In genomic region chr6:27593200-27593818, GRCh38 we compare ENCODE assay signal across 9 cellular contexts.
DNase-seq lines count a peak whose midpoint lies in the region; ATAC-seq, FAIRE-seq and TF ChIP-seq lines count a peak whose summit lies in the region.
"Had no signal": no experiment of that assay in that cellular context is flagged by ENCODE, and none has a peak within 500 bp of the region (broad histone marks: within the 10 kb centered on the region; RNA-seq: fewer than 3 reads in every experiment).

No MANE protein-coding gene starts in this region.

- peak; percentile 47 for DNase-seq in DMS53 (lab: John Stamatoyannopoulos, UW)
- DNase-seq in DMS53 treated with DMSO at 0.1 percent for 48 hours (lab: John Stamatoyannopoulos, UW; ENCODE audit: unreplicated experiment): no peak
- DNase-seq in astrocyte (ENCODE audit: low read depth): no peak
- DNase-seq in psoas muscle: no peak
- no peak for DNase-seq in foreskin melanocyte
- no peak for DNase-seq in naive thymus-derived CD4-positive, alpha-beta T cell

- no peak for FAIRE-seq in astrocyte (lab: Jason Lieb, UNC)

- ATAC-seq in HG02973 (IDR thresholded peaks at IDR 0.05; ENCODE audit: unreplicated experiment) (peak; percentile 8), psoas muscle (no peak), GM21360 (IDR thresholded peaks at IDR 0.05; ENCODE audit: unreplicated experiment) (no peak)
- ATAC-seq in naive thymus-derived CD4-positive, alpha-beta T cell: no peak

- H3K4me1 ChIP-seq in astrocyte (ENCODE audit: insufficient read depth, low read length): peaks cover 5% of the 10 kb centered on the region
- H3K4me1 ChIP-seq in psoas muscle: no peaks in the 10 kb centered on the region
- peaks cover 0 to 11% of the 10 kb centered on the region in 2 donors for H3K4me1 ChIP-seq in naive thymus-derived CD4-positive, alpha-beta T cell (ENCODE audit: control insufficient read depth in 2 of 2, insufficient read depth in 2 of 2, low read length in 2 of 2)

- H3K36me3 Mint-ChIP-seq in astrocyte (ENCODE audit: low read depth, unreplicated experiment): no peaks in the 10 kb centered on the region
- H3K36me3 Mint-ChIP-seq in naive thymus-derived CD4-positive, alpha-beta T cell: peaks cover 0 to 4% (median 0%) of the 10 kb centered on the region in 5 donors
- H3K36me3 Mint-ChIP-seq: activated naive CD8-positive, alpha-beta T cell had no signal

- H3K4me2 ChIP-seq in astrocyte (ENCODE audit: low read length): peak overlapping the region; percentile 82

- no peaks in the 10 kb centered on the region for H3K79me2 ChIP-seq in astrocyte (ENCODE audit: insufficient read depth, low read length)

- WGBS in psoas muscle, 3 donors: 9 to 14% (median 11%) methylated on average over 19 of the region's 19 CpGs

- H3K4me3 ChIP-seq in astrocyte (ENCODE audit: insufficient read depth, low read depth, low read length) (peak overlapping the region; percentile 49), psoas muscle (peak overlapping the region; percentile 19)
- no peak overlapping the region for H3K4me3 ChIP-seq in naive thymus-derived CD4-positive, alpha-beta T cell (ENCODE audit: low read length)

- no peaks in the 10 kb centered on the region for H3K9me3 ChIP-seq in astrocyte (ENCODE audit: insufficient read depth, low read depth, low read length)
- no peaks in the 10 kb centered on the region for H3K9me3 ChIP-seq in psoas muscle
- no peaks in the 10 kb centered on the region for H3K9me3 ChIP-seq in naive thymus-derived CD4-positive, alpha-beta T cell (ENCODE audit: control insufficient read depth in 2 of 3, low read length in 3 of 3)

- H3K36me3 ChIP-seq in astrocyte (ENCODE audit: insufficient read depth, low read length) (no peaks in the 10 kb centered on the region), psoas muscle (ENCODE audit: insufficient read depth in 1 of 2, low read depth in 1 of 2) (no peaks in the 10 kb centered on the region)
- no peaks in the 10 kb centered on the region for H3K36me3 ChIP-seq in naive thymus-derived CD4-positive, alpha-beta T cell (ENCODE audit: control insufficient read depth in 2 of 3, insufficient read depth in 3 of 3, low read length in 3 of 3)

- no peak for TF ChIP-seq CTCF in astrocyte (IDR thresholded peaks at IDR 0.05; ENCODE audit: insufficient read depth, low read depth, low read length)
- no peak for TF ChIP-seq CTCF in psoas muscle (IDR thresholded peaks at IDR 0.05)

- CTCF ChIA-PET in naive thymus-derived CD4-positive, alpha-beta T cell (lab: Charles Lee): interaction anchor here (0.6 kb wide), 1 partner anchor 17 kb away, joined by 3 read pairs; no protein-coding TSS in a partner anchor

- H3K27ac ChIP-seq in astrocyte (ENCODE audit: low read depth, low read length) (no peak overlapping the region), psoas muscle (no peak overlapping the region)
- no peak overlapping the region for H3K27ac ChIP-seq in naive thymus-derived CD4-positive, alpha-beta T cell (ENCODE audit: low read depth, low read length)

- H3K4me1 Mint-ChIP-seq in astrocyte (ENCODE audit: low read depth, unreplicated experiment): no peaks in the 10 kb centered on the region
- H3K4me1 Mint-ChIP-seq in naive thymus-derived CD4-positive, alpha-beta T cell: peaks cover 0 to 4% (median 0%) of the 10 kb centered on the region in 7 donors

- intact Hi-C loops in psoas muscle (cut with DNase I): no loop called here
- intact Hi-C loops in naive thymus-derived CD4-positive, alpha-beta T cell (cut with micrococcal nuclease): loop anchor here in 1 of 2 donors (2.0 to 5.0 kb wide), 3 partner anchors 37 to 159 kb away; no protein-coding TSS in a partner anchor

- H3K27ac Mint-ChIP-seq in astrocyte (ENCODE audit: unreplicated experiment): no peak overlapping the region
- H3K27ac Mint-ChIP-seq in naive thymus-derived CD4-positive, alpha-beta T cell: no peak overlapping the region
- H3K27ac Mint-ChIP-seq: activated naive CD8-positive, alpha-beta T cell had no signal

- no peak overlapping the region for H3K9ac ChIP-seq in astrocyte (ENCODE audit: low read length)

- no peaks in the 10 kb centered on the region for H4K20me1 ChIP-seq in astrocyte (ENCODE audit: insufficient read depth, low read length)

- H3K27me3 Mint-ChIP-seq in astrocyte (ENCODE audit: low read depth, unreplicated experiment): peaks cover 22% of the 10 kb centered on the region
- peaks cover 21 to 48% (median 43%) of the 10 kb centered on the region in 5 donors for H3K27me3 Mint-ChIP-seq in naive thymus-derived CD4-positive, alpha-beta T cell

- no peaks in the 10 kb centered on the region for H3K9me3 Mint-ChIP-seq in astrocyte (ENCODE audit: unreplicated experiment)
- H3K9me3 Mint-ChIP-seq in naive thymus-derived CD4-positive, alpha-beta T cell: peaks cover 0 to 13% (median 3%) of the 10 kb centered on the region in 11 donors

- H3K4me3 Mint-ChIP-seq in astrocyte (ENCODE audit: unreplicated experiment): no peak overlapping the region
- H3K4me3 Mint-ChIP-seq in naive thymus-derived CD4-positive, alpha-beta T cell: peak overlapping the region in 1 of 10 donors; percentile 24
- H3K4me3 Mint-ChIP-seq: activated naive CD8-positive, alpha-beta T cell had no signal

- H3K27me3 ChIP-seq in astrocyte (ENCODE audit: insufficient read depth, low read length) (peaks cover 8% of the 10 kb centered on the region), psoas muscle (ENCODE audit: insufficient read depth in 3 of 3, low read length in 2 of 3) (peaks cover 3 to 77% (median 18%) of the 10 kb centered on the region in 3 donors)
- peaks cover 25 to 34% of the 10 kb centered on the region in 2 donors for H3K27me3 ChIP-seq in naive thymus-derived CD4-positive, alpha-beta T cell (ENCODE audit: control insufficient read depth in 2 of 2, insufficient read depth in 2 of 2, low read length in 2 of 2)

- peak overlapping the region; percentile 48 for H2AFZ ChIP-seq in astrocyte (ENCODE audit: low read depth, low read length)

- POLR2A ChIA-PET in naive thymus-derived CD4-positive, alpha-beta T cell (lab: Charles Lee): interaction anchor here (1.1 kb wide), 1 partner anchor 225 kb away, joined by 4 read pairs; no protein-coding TSS in a partner anchor
